In the genomic region with DNA sequence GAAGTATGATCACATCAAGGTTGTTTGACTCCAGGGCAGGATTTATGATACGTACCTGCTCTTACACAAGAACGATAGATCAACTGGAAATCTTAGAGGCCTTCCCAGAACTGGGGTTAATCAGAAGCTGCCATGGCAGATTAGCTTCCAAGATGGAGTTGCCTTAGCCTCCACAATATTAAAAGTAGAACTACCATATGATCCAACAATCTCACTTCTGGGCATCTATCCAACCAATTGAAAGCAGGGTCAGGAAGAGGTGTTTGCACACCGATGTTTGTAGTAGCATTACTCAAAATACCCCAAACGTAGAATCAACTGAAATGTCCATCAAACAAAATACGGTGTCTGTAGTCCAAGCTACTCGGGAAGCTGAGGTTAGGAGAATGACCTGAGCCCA, we compare ENCODE assay signal across 33 cellular contexts. TPM values are rescaled to one million over a fixed set of nuclear protein-coding genes. Genes with fewer than 3 reads are reported as not detected.
DNase-seq lines count a peak whose midpoint lies in the region; ATAC-seq, FAIRE-seq and TF ChIP-seq lines count a peak whose summit lies in the region.
"Had no signal": no experiment of that assay in that cellular context is flagged by ENCODE, and none has a peak within 500 bp of the region (broad histone marks: within the 10 kb centered on the region; RNA-seq: fewer than 3 reads in every experiment).

No MANE protein-coding gene starts in this region.

- TF ChIP-seq CTCF in IMR-90 (conservative IDR thresholded peaks at IDR 0.05; ENCODE audit: low read depth, low read length) (no peak), GM12878 (IDR thresholded peaks at IDR 0.05 in 2 of 3, conservative IDR thresholded peaks at IDR 0.05 in 1 of 3; ENCODE audit: control insufficient read depth in 2 of 3, extremely low read depth in 1 of 3, insufficient read depth in 1 of 3, low read depth in 3 of 3, low read length in 3 of 3) (no peak), neutrophil (IDR thresholded peaks at IDR 0.05) (no peak)

- intact Hi-C loops in IMR-90 (cut with micrococcal nuclease) (no loop called here), GM12878 (cut with micrococcal nuclease; ENCODE audit: unreplicated experiment) (loop anchor here (10.0 kb wide), 1 partner anchor 180 kb away; no protein-coding TSS in a partner anchor)

- no peak overlapping the region for H3K27ac ChIP-seq in IMR-90 (ENCODE audit: insufficient read depth, low read length)
- H3K27ac ChIP-seq in GM12878 (ENCODE audit: control insufficient read depth, insufficient read depth), result peak overlapping the region; percentile 6
- H3K27ac ChIP-seq in neutrophil, result peak overlapping the region; percentile 100
- H3K27ac ChIP-seq: GM23248, hepatocyte, PC-9, thyroid gland had no signal

- H3K36me3 Mint-ChIP-seq in activated CD8-positive, alpha-beta memory T cell treated with anti-CD3 and anti-CD28 coated beads, Interleukin-2, amount 10 ng/mL, durations not matched to agents 7 days and 5 days, result peaks cover 50% of the 10 kb centered on the region

- H4K91ac ChIP-seq in IMR-90 (ENCODE audit: insufficient read depth, low read depth, low read length), result no peak overlapping the region

- peak overlapping the region; percentile 49 for H3K27ac Mint-ChIP-seq in activated CD8-positive, alpha-beta memory T cell treated with anti-CD3 and anti-CD28 coated beads, Interleukin-2, amount 10 ng/mL, durations not matched to agents 7 days and 5 days
- H3K27ac Mint-ChIP-seq: endodermal cell had no signal

- dilution Hi-C loops in IMR-90 (cut with HindIII; ENCODE audit: low sequenced_read_pairs, unreplicated experiment), result no loop called here

- H3K4me1 ChIP-seq in IMR-90 (ENCODE audit: control insufficient read depth, insufficient read depth, low read length), result no peaks in the 10 kb centered on the region
- H3K4me1 ChIP-seq in GM12878 (ENCODE audit: control insufficient read depth, insufficient read depth, low read length), result peaks cover 50% of the 10 kb centered on the region
- peaks cover 66 to 70% of the 10 kb centered on the region in 2 experiments for H3K4me1 ChIP-seq in neutrophil (ENCODE audit: control insufficient read depth in 1 of 2, insufficient read depth in 1 of 2, low read depth in 1 of 2, low read length in 1 of 2)
- H3K4me1 ChIP-seq: thyroid gland had no signal

- TF ChIP-seq RAD21 in IMR-90 (IDR thresholded peaks at IDR 0.05; ENCODE audit: low read length) (no peak), GM12878 (IDR thresholded peaks at IDR 0.05; ENCODE audit: insufficient read depth, low read depth, low read length) (no peak)

- no peak for ATAC-seq in activated CD8-positive, alpha-beta memory T cell treated with anti-CD3 and anti-CD28 coated beads, Interleukin-2, amount 10 ng/mL, durations not matched to agents 7 days and 5 days
- no peak for ATAC-seq in IMR-90 (ENCODE audit: low read depth)
- no peak for ATAC-seq in GM12878
- no peak for ATAC-seq in HG02759 (IDR thresholded peaks at IDR 0.05; ENCODE audit: unreplicated experiment)
- ATAC-seq: left lobe of liver, T-cell had no signal

- H3K9me3 ChIP-seq in IMR-90 (ENCODE audit: control insufficient read depth, insufficient read depth, low read length), result no peaks in the 10 kb centered on the region
- H3K9me3 ChIP-seq in GM12878 (replicated peaks; ENCODE audit: control insufficient read depth, insufficient read depth, low read length), result no peaks in the 10 kb centered on the region
- no peaks in the 10 kb centered on the region for H3K9me3 ChIP-seq in neutrophil
- H3K9me3 ChIP-seq: esophagus squamous epithelium, thyroid gland had no signal

- RAD21 ChIA-PET in GM12878 (lab: Charles Lee; ENCODE audit: unreplicated experiment), result interaction anchor here (0.7 to 1.9 kb wide), 5 partner anchors 10 to 196 kb away, joined by 3 to 8 read pairs (median 5); a partner anchor contains a TSS

- no peak for DNase-seq in activated CD8-positive, alpha-beta memory T cell treated with anti-CD3 and anti-CD28 coated beads, Interleukin-2, amount 10 ng/mL, durations not matched to agents 7 days and 5 days
- no peak for DNase-seq in activated CD8-positive, alpha-beta memory T cell treated with anti-CD3 and anti-CD28 coated beads for 24 hours
- DNase-seq in IMR-90 (no peak), GM12878 (ENCODE audit: low read depth, low spot score) (no peak), GDM1 (lab: John Stamatoyannopoulos, UW) (no peak), NCI-H2107 treated with DMSO at 0.1 percent for 48 hours (lab: John Stamatoyannopoulos, UW; ENCODE audit: unreplicated experiment) (no peak)
- DNase-seq: activated CD4-positive, alpha-beta T cell treated with anti-CD3 and anti-CD28 coated beads for 4 hours; activated CD8-positive, alpha-beta memory T cell treated with anti-CD3 and anti-CD28 coated beads, Interleukin-2, amount 50 U/mL, for 48 hours; activated gamma-delta T cell; amniotic stem cell; DMS 273 treated with DMSO at 0.1 percent for 48 hours; endodermal cell; esophagus squamous epithelium; GM23248; mesendoderm; NCI-H1417 treated with DMSO at 0.1 percent for 48 hours; NCI-H2081 treated with DMSO at 0.1 percent for 48 hours; PC-9; SHP77 treated with DMSO at 0.1 percent for 48 hours; stimulated activated CD4-positive, alpha-beta T cell treated with anti-CD3 and anti-CD28 coated beads, Interleukin-2, amount 100 ng/mL, for 48 hours; stimulated activated naive CD4-positive, alpha-beta T cell treated with Interleukin-2 at 50 U/mL for 16 hours; T-cell; thyroid gland had no signal

- H3K9ac ChIP-seq in IMR-90 (ENCODE audit: low read depth, low read length) (no peak overlapping the region), GM12878 (ENCODE audit: control insufficient read depth, insufficient read depth, low read length) (no peak overlapping the region)
- H3K9ac ChIP-seq: GM23248 had no signal

- no peak overlapping the region for H3K18ac ChIP-seq in IMR-90 (ENCODE audit: low read depth, low read length)

- no peak overlapping the region for H2AK9ac ChIP-seq in IMR-90 (replicated peaks; ENCODE audit: low read depth, low read length, poor library complexity)

- H3K4me1 Mint-ChIP-seq in activated CD8-positive, alpha-beta memory T cell treated with anti-CD3 and anti-CD28 coated beads, Interleukin-2, amount 10 ng/mL, durations not matched to agents 7 days and 5 days, result peaks cover 60% of the 10 kb centered on the region
- H3K4me1 Mint-ChIP-seq: endodermal cell had no signal

- H3K56ac ChIP-seq in IMR-90 (ENCODE audit: extremely low read depth, insufficient read depth, low read length), result no peak overlapping the region

- H3K4me3 Mint-ChIP-seq in activated CD8-positive, alpha-beta memory T cell treated with anti-CD3 and anti-CD28 coated beads, Interleukin-2, amount 10 ng/mL, durations not matched to agents 7 days and 5 days, result no peak overlapping the region
- H3K4me3 Mint-ChIP-seq: endodermal cell, T-cell had no signal

- H4K5ac ChIP-seq in IMR-90 (ENCODE audit: low read depth, low read length), result no peak overlapping the region

- no peaks in the 10 kb centered on the region for H3K79me2 ChIP-seq in GM12878 (ENCODE audit: control insufficient read depth, insufficient read depth, low read length)
- H3K79me2 ChIP-seq: hepatocyte had no signal

- no peak overlapping the region for H3K4me3 ChIP-seq in IMR-90 (ENCODE audit: insufficient read depth, low read depth, low read length)
- H3K4me3 ChIP-seq in GM12878, result no peak overlapping the region
- H3K4me3 ChIP-seq in neutrophil (ENCODE audit: low read depth in 1 of 2, low read length in 1 of 2), result no peak overlapping the region
- H3K4me3 ChIP-seq: esophagus squamous epithelium, GM23248, hepatocyte, PC-9, skin epidermis, thyroid gland had no signal

- no peak overlapping the region for H2AK5ac ChIP-seq in IMR-90 (ENCODE audit: low read depth, low read length)

- TF ChIP-seq POLR2A in IMR-90 (IDR thresholded peaks at IDR 0.05; ENCODE audit: low read depth, low read length) (no peak), GM12878 (IDR thresholded peaks at IDR 0.05; ENCODE audit: low read depth, low read length) (no peak)

- CTCF ChIA-PET in activated CD8-positive, alpha-beta memory T cell treated with anti-CD3 and anti-CD28 coated beads, Interleukin-2, amount 10 ng/mL, durations not matched to agents 7 days and 5 days (lab: Charles Lee), result interaction anchor here (1.5 to 2.2 kb wide), 2 partner anchors 10 to 43 kb away, joined by 3 to 9 read pairs; no protein-coding TSS in a partner anchor
- CTCF ChIA-PET in IMR-90 (lab: Yijun Ruan, JAX), result no interaction called here
- CTCF ChIA-PET in GM12878 (lab: Yijun Ruan, JAX), result interaction anchor here (0.6 to 3.3 kb wide), 7 partner anchors 10 to 232 kb away, joined by 3 to 39 read pairs (median 3); no protein-coding TSS in a partner anchor

- no peaks in the 10 kb centered on the region for H3K9me3 Mint-ChIP-seq in activated CD8-positive, alpha-beta memory T cell treated with anti-CD3 and anti-CD28 coated beads, Interleukin-2, amount 10 ng/mL, durations not matched to agents 7 days and 5 days (ENCODE audit: low read depth)
- H3K9me3 Mint-ChIP-seq: endodermal cell, T-cell had no signal

- H3K79me1 ChIP-seq in IMR-90 (ENCODE audit: low read depth in 1 of 2, low read length in 2 of 2), result no peaks in the 10 kb centered on the region; a peak in 1 of 4 replicates

- H3K36me3 ChIP-seq in IMR-90 (ENCODE audit: control insufficient read depth, insufficient read depth, low read length), result peaks cover 27% of the 10 kb centered on the region
- H3K36me3 ChIP-seq in GM12878 (ENCODE audit: control insufficient read depth in 2 of 2, insufficient read depth in 2 of 2, low read length in 1 of 2), result peaks cover 9 to 19% of the 10 kb centered on the region in 2 experiments
- H3K36me3 ChIP-seq in neutrophil, result peaks cover 34% of the 10 kb centered on the region

- no peak overlapping the region for H3K14ac ChIP-seq in IMR-90 (replicated peaks; ENCODE audit: low read depth, low read length)

- no peak for FAIRE-seq in GM12878 (lab: Jason Lieb, UNC)
- FAIRE-seq: colon, frontal cortex, G401.6 had no signal

- no peak overlapping the region for H2BK20ac ChIP-seq in IMR-90 (ENCODE audit: low read depth, low read length)

- H4K8ac ChIP-seq in IMR-90 (ENCODE audit: low read depth in 2 of 2, low read length in 2 of 2), result no peak overlapping the region

- no peak overlapping the region for H2AFZ ChIP-seq in IMR-90 (replicated peaks; ENCODE audit: low read length, poor library complexity)
- H2AFZ ChIP-seq in GM12878 (ENCODE audit: control insufficient read depth, low read depth, low read length), result no peak overlapping the region
- H2AFZ ChIP-seq: GM23248, hepatocyte, PC-9 had no signal

- no peak overlapping the region for H2BK15ac ChIP-seq in IMR-90 (ENCODE audit: low read depth, low read length)

- no peak overlapping the region for H2BK120ac ChIP-seq in IMR-90 (ENCODE audit: low read depth, low read length)

- BruUV-seq in IMR-90 (replicated peaks; lab: Mats Ljungman, UMichigan) (TSS peak; percentile 26), GM12878 (replicated peaks; lab: Mats Ljungman, UMichigan) (no TSS peak)

- H2BK5ac ChIP-seq in IMR-90 (ENCODE audit: low read depth, low read length, poor library complexity, severe bottlenecking), result no peak overlapping the region

- SMC1A ChIA-PET in GM12878 (lab: Charles Lee; ENCODE audit: uncharacterized antibody, unreplicated experiment), result interaction anchor here (0.6 to 3.6 kb wide), 11 partner anchors 10 to 232 kb away, joined by 3 to 16 read pairs (median 6); no protein-coding TSS in a partner anchor

- POLR2A ChIA-PET in IMR-90 (lab: Charles Lee; ENCODE audit: unreplicated experiment), result no interaction called here
- POLR2A ChIA-PET in GM12878 (lab: Charles Lee), result interaction anchor here (0.5 to 1.9 kb wide), 7 partner anchors 11 to 115 kb away, joined by 3 to 11 read pairs (median 4); a partner anchor contains a TSS

- in situ Hi-C loops in IMR-90 (cut with MboI; ENCODE audit: low sequenced_read_pairs), result no loop called here
- in situ Hi-C loops in GM12878 (cut with MboI), result no loop called here

- H3K27me3 ChIP-seq in IMR-90 (ENCODE audit: control insufficient read depth, insufficient read depth, low read length) (no peaks in the 10 kb centered on the region), GM12878 (replicated peaks in 1 of 2; ENCODE audit: control insufficient read depth in 2 of 2, insufficient read depth in 2 of 2, low read length in 1 of 2) (no peaks in the 10 kb centered on the region), neutrophil (no peaks in the 10 kb centered on the region)
- H3K27me3 ChIP-seq: esophagus squamous epithelium, hepatocyte, thyroid gland had no signal

- H4K20me1 ChIP-seq in IMR-90 (ENCODE audit: insufficient read depth, low read length) (no peaks in the 10 kb centered on the region), GM12878 (ENCODE audit: control insufficient read depth, insufficient read depth) (no peaks in the 10 kb centered on the region)

- TF ChIP-seq EP300 in GM12878 (IDR thresholded peaks at IDR 0.05; ENCODE audit: borderline replicate concordance in 1 of 2, control insufficient read depth in 1 of 2, low read depth in 2 of 2, low read length in 2 of 2), result no peak

- no peak overlapping the region for H3K4me2 ChIP-seq in IMR-90 (ENCODE audit: low read depth, low read length)
- no peak overlapping the region for H3K4me2 ChIP-seq in GM12878 (ENCODE audit: control insufficient read depth, insufficient read depth)
- H3K4me2 ChIP-seq: hepatocyte, PC-9 had no signal

- H3K4ac ChIP-seq in IMR-90 (ENCODE audit: low read depth, low read length), result no peak overlapping the region

- H3K23ac ChIP-seq in IMR-90 (ENCODE audit: low read depth, low read length), result no peak overlapping the region

- no CpG with 5 or more reads among the region's 6 CpGs for WGBS in IMR-90 (ENCODE audit: extremely low coverage in 2 of 2, insufficient read length in 1 of 2), 2 experiments
- WGBS in GM12878 (ENCODE audit: insufficient coverage, insufficient replicate concordance, low lambda C conversion rate, missing lambda C conversion rate), result 91% methylated on average over 6 of the region's 6 CpGs

- H3K27me3 Mint-ChIP-seq in activated CD8-positive, alpha-beta memory T cell treated with anti-CD3 and anti-CD28 coated beads, Interleukin-2, amount 10 ng/mL, durations not matched to agents 7 days and 5 days, result no peaks in the 10 kb centered on the region
- H3K27me3 Mint-ChIP-seq: T-cell had no signal

- 0 out of 2 replicates have a peak, but pooled peaks cover 3% of the 10 kb centered on the region for H3K9me1 ChIP-seq in IMR-90 (ENCODE audit: insufficient read depth, low read length)

RNA-seq across cellular contexts. Expression of a gene that starts 6.6 kb away (rescaled TPM):
- total RNA-seq in activated CD8-positive, alpha-beta memory T cell treated with anti-CD3 and anti-CD28 coated beads, Interleukin-2, amount 10 ng/mL, durations not matched to agents 7 days and 5 days, result 10 to 100 TPM; 46.0 to 67.8 TPM
- total RNA-seq in IMR-90 (2012; rRNA removed), result 3.3 and 3.4 TPM in 2 replicates
- 22.1 and 22.2 TPM in 2 replicates for polyA plus RNA-seq in IMR-90 (2012; rRNA removed)
- polyA plus RNA-seq in IMR-90 (2012; cell fraction: cytosol; rRNA removed), result 7.7 TPM in 2 replicates
- polyA plus RNA-seq in IMR-90 (2012; cell fraction: nucleus; rRNA removed; ENCODE audit: low replicate concordance), result 142 and 264 TPM in 2 replicates
- total RNA-seq in GM12878 (2013; cell fraction: nucleolus; rRNA removed), result 77.2 and 88.6 TPM in 2 replicates
- total RNA-seq in GM12878 (2014; rRNA removed), result 23.9 and 24.0 TPM in 2 replicates
- total RNA-seq in GM12878 (2014; rRNA removed; fragmentation: Illumina TruSeq; extraction: Trizol), result 13.2 TPM in 2 replicates
- total RNA-seq in GM12878 (2021), result 23.1 and 24.1 TPM in 2 replicates
- polyA plus RNA-seq in GM12878 (2011; ENCODE audit: low read depth), result 5.1 TPM
- 14.9 and 35.9 TPM in 2 replicates for polyA plus RNA-seq in GM12878 (2011; rRNA removed)
- 25.1 and 44.7 TPM in 2 replicates for polyA plus RNA-seq in GM12878 (2011; cell fraction: cytosol; rRNA removed)
- 499 and 556 TPM in 2 replicates for polyA plus RNA-seq in GM12878 (2011; cell fraction: nucleus; rRNA removed)
- polyA plus RNA-seq in GM12878 (2012), result 15.1 and 17.8 TPM in 2 replicates
- polyA plus RNA-seq in GM12878 (2014; fragmentation: Illumina TruSeq; extraction: Trizol), result 16.9 and 26.5 TPM in 2 replicates
- polyA plus RNA-seq in GM12878 (2014; fragmentation: Nextera tagmentation; extraction: Ambion mirVana), result 1 to 10 TPM; 2.6 to 5.6 TPM
- 50.3 and 55.4 TPM in 2 replicates for polyA plus RNA-seq in GM12878 (2014; rRNA removed)
- polyA plus RNA-seq in GM12878 (2016; fragmentation: Nextera tagmentation; extraction: Ambion mirVana), result 10 to 100 TPM; 18.6 to 20.1 TPM
- 8.9 and 25.0 TPM in 2 replicates for polyA minus RNA-seq in GM12878 (2011; rRNA and poly(A)+ RNA removed)
- polyA minus RNA-seq in GM12878 (2011; cell fraction: cytosol; rRNA and poly(A)+ RNA removed), result 4.8 and 5.7 TPM in 2 replicates
- polyA minus RNA-seq in GM12878 (2011; cell fraction: nucleus; rRNA and poly(A)+ RNA removed), result 26.7 and 66.3 TPM in 2 replicates

RNA-seq across cellular contexts. Expression of a gene that starts 8.8 kb away (rescaled TPM):
- 1 to 10 TPM; 1.3 to 3.4 TPM for total RNA-seq in activated CD8-positive, alpha-beta memory T cell treated with anti-CD3 and anti-CD28 coated beads, Interleukin-2, amount 10 ng/mL, durations not matched to agents 7 days and 5 days
- total RNA-seq in IMR-90 (2012; rRNA removed) (not detected in 2 replicates), GM12878 (2014; rRNA removed) (9.0 and 10.1 TPM in 2 replicates), GM12878 (2014; rRNA removed; fragmentation: Illumina TruSeq; extraction: Trizol) (10.8 and 11.1 TPM in 2 replicates), GM12878 (2021) (7.0 and 7.5 TPM in 2 replicates)
- polyA plus RNA-seq in IMR-90 (2012; rRNA removed) (0.13 and 0.56 TPM in 2 replicates), GM12878 (2011; rRNA removed) (30.2 and 43.3 TPM in 2 replicates), GM12878 (2014; fragmentation: Illumina TruSeq; extraction: Trizol) (12.0 and 14.2 TPM in 2 replicates), GM12878 (2014; fragmentation: Nextera tagmentation; extraction: Ambion mirVana) (10 to 100 TPM; 12.2 to 13.5 TPM), GM12878 (2014; rRNA removed) (12.7 and 15.2 TPM in 2 replicates), GM12878 (2016; fragmentation: Nextera tagmentation; extraction: Ambion mirVana) (1 to 10 TPM; 6.6 to 7.2 TPM)
- polyA plus RNA-seq in IMR-90 (2012; cell fraction: cytosol; rRNA removed), result 0.29 TPM in 1 of 2 replicates, not detected in the other
- polyA plus RNA-seq in IMR-90 (2012; cell fraction: nucleus; rRNA removed; ENCODE audit: low replicate concordance), result 3.6 and 4.6 TPM in 2 replicates
- 51.4 and 53.5 TPM in 2 replicates for total RNA-seq in GM12878 (2013; cell fraction: nucleolus; rRNA removed)
- 2.1 TPM for polyA plus RNA-seq in GM12878 (2011; ENCODE audit: low read depth)
- 77.4 and 79.8 TPM in 2 replicates for polyA plus RNA-seq in GM12878 (2011; cell fraction: cytosol; rRNA removed)
- 35.6 and 39.5 TPM in 2 replicates for polyA plus RNA-seq in GM12878 (2011; cell fraction: nucleus; rRNA removed)
- 4.9 and 7.0 TPM in 2 replicates for polyA plus RNA-seq in GM12878 (2012)
- 37.6 and 58.1 TPM in 2 replicates for polyA minus RNA-seq in GM12878 (2011; rRNA and poly(A)+ RNA removed)
- polyA minus RNA-seq in GM12878 (2011; cell fraction: cytosol; rRNA and poly(A)+ RNA removed), result 8.8 and 9.1 TPM in 2 replicates
- 28.2 and 40.5 TPM in 2 replicates for polyA minus RNA-seq in GM12878 (2011; cell fraction: nucleus; rRNA and poly(A)+ RNA removed)
- total RNA-seq: GM23248 had no signal

RNA-seq across cellular contexts. Expression of a gene that starts 57.0 kb away (rescaled TPM):
- total RNA-seq in activated CD8-positive, alpha-beta memory T cell treated with anti-CD3 and anti-CD28 coated beads, Interleukin-2, amount 10 ng/mL, durations not matched to agents 7 days and 5 days, result not detected
- total RNA-seq in IMR-90 (2012; rRNA removed) (not detected in 2 replicates), GM12878 (2014; rRNA removed) (not detected in 2 replicates), GM12878 (2014; rRNA removed; fragmentation: Illumina TruSeq; extraction: Trizol) (not detected in 2 replicates), GM12878 (2021) (not detected in 2 replicates)
- polyA plus RNA-seq in IMR-90 (2012; rRNA removed) (not detected in 2 replicates), GM12878 (2011; rRNA removed) (0.03 TPM in 1 of 2 replicates, not detected in the other), GM12878 (2014; fragmentation: Illumina TruSeq; extraction: Trizol) (not detected in 2 replicates), GM12878 (2014; fragmentation: Nextera tagmentation; extraction: Ambion mirVana) (1 to 10 TPM; 1.3 to 1.4 TPM), GM12878 (2014; rRNA removed) (0.03 TPM in 1 of 2 replicates, not detected in the other), GM12878 (2016; fragmentation: Nextera tagmentation; extraction: Ambion mirVana) (1 to 10 TPM; 7.2 to 9.4 TPM)
- not detected in 2 replicates for polyA plus RNA-seq in IMR-90 (2012; cell fraction: cytosol; rRNA removed)
- polyA plus RNA-seq in IMR-90 (2012; cell fraction: nucleus; rRNA removed; ENCODE audit: low replicate concordance), result not detected in 2 replicates
- 0.38 and 0.64 TPM in 2 replicates for total RNA-seq in GM12878 (2013; cell fraction: nucleolus; rRNA removed)
- polyA plus RNA-seq in GM12878 (2011; ENCODE audit: low read depth), result 3.5 TPM
- polyA plus RNA-seq in GM12878 (2011; cell fraction: cytosol; rRNA removed), result not detected in 2 replicates
- polyA plus RNA-seq in GM12878 (2011; cell fraction: nucleus; rRNA removed), result not detected in 2 replicates
- polyA plus RNA-seq in GM12878 (2012), result 4.2 and 4.5 TPM in 2 replicates
- not detected in 2 replicates for polyA minus RNA-seq in GM12878 (2011; rRNA and poly(A)+ RNA removed)
- not detected in 2 replicates for polyA minus RNA-seq in GM12878 (2011; cell fraction: cytosol; rRNA and poly(A)+ RNA removed)
- polyA minus RNA-seq in GM12878 (2011; cell fraction: nucleus; rRNA and poly(A)+ RNA removed), result not detected in 2 replicates
- total RNA-seq: endodermal cell, esophagus squamous epithelium, frontal cortex, GM23248, hepatocyte, left lobe of liver, myocyte, PC-9, T-cell, thyroid gland had no signal
- polyA plus RNA-seq: AG04450 had no signal
